In the genomic region with DNA sequence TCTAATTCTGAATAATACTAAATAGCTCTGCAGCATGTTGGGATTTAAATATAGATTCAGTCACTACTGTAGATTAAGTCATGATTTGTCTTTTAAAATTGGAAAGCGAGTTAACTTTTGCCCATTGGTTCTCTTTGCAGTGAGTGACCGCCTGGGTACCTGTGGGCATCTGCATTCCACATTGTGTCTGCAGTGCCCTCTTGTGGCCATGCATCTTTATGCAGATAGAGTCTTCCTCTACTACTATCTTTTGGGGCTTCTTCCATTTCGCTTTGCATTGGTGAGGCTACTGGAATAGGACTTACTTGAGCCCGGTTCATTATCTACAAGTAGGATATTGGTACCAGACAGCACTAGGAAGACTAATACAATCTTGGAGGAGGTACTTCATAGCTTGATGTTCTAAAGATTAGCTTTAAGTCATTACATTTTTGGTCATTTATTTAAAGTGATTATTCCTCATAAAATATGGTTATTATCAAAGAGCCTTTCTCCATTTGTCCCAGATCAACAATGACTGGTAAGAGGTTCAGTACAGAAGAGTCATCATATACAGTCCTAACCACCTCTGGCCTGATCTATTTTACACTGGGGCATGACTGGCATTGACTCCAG, we compare ENCODE assay signal across 8 cellular contexts.
DNase-seq lines count a peak whose midpoint lies in the region; ATAC-seq, FAIRE-seq and TF ChIP-seq lines count a peak whose summit lies in the region.

No MANE protein-coding gene starts in this region.

- peak; percentile 89 for ATAC-seq in HG02678 (IDR thresholded peaks at IDR 0.05; ENCODE audit: unreplicated experiment)

- TF ChIP-seq CTCF in AG04450 (IDR thresholded peaks at IDR 0.05; ENCODE audit: low read depth, low read length) (peak; percentile 82), VCaP (conservative IDR thresholded peaks at IDR 0.05) (peak; percentile 82)

- FAIRE-seq in GM12891 (lab: Jason Lieb, UNC) (peak; percentile 69), colon (lab: Jason Lieb, UNC) (peak; percentile 31)

- H3K9me3 ChIP-seq in AG04450 (ENCODE audit: control insufficient read depth, insufficient read depth, low read length), result no peaks in the 10 kb centered on the region

- CTCF ChIA-PET in AG04450 (lab: Charles Lee), result interaction anchor here (0.6 to 3.6 kb wide), 26 partner anchors 9 to 1162 kb away, joined by 3 to 28 read pairs (median 5); no protein-coding TSS in a partner anchor

- DNase-seq in AG04450 (ENCODE audit: low read depth, low spot score) (no peak), GM12891 (ENCODE audit: insufficient read length, low spot score) (peak; percentile 14), NCI-H1105 (lab: John Stamatoyannopoulos, UW) (peak; percentile 11), medulla oblongata (ENCODE audit: extremely low spot score) (peak; percentile 89)
- DNase-seq in stimulated activated naive CD4-positive, alpha-beta T cell (lab: John Stamatoyannopoulos, UW), result peak in 4 of 6 experiments; percentile 3 to 21 (median 16)

- no peak for TF ChIP-seq POLR2A in GM12891 (IDR thresholded peaks at IDR 0.05; ENCODE audit: low read depth, low read length)

- no peaks in the 10 kb centered on the region for H3K27me3 ChIP-seq in AG04450 (ENCODE audit: control insufficient read depth, insufficient read depth, low read length)

- no peak overlapping the region for H3K4me3 ChIP-seq in AG04450 (ENCODE audit: low read depth, low read length)

- POLR2A ChIA-PET in AG04450 (lab: Yijun Ruan, JAX), result no interaction called here

- H3K27ac ChIP-seq in AG04450 (ENCODE audit: low read depth, low read length) (no peak overlapping the region), VCaP (no peak overlapping the region)

TF ChIP-seq in GM12891, 5 proteins besides CTCF, POLR2A, EP300 and RAD21:
- TF ChIP-seq POU2F2 (IDR thresholded peaks at IDR 0.05; ENCODE audit: low read depth, low read length) (peak; percentile 85), POLR2AphosphoS5 (IDR thresholded peaks at IDR 0.05; ENCODE audit: low read depth, low read length) (no peak)
